18 cellular contexts compared by ENCODE assay signal in genomic region chr7:26507375-26508068, GRCh38.
DNase-seq lines count a peak whose midpoint lies in the region; ATAC-seq, FAIRE-seq and TF ChIP-seq lines count a peak whose summit lies in the region.
"Had no signal": no experiment of that assay in that cellular context is flagged by ENCODE, and none has a peak within 500 bp of the region (broad histone marks: within the 10 kb centered on the region; RNA-seq: fewer than 3 reads in every experiment).

No MANE protein-coding gene starts in this region.

- no peak overlapping the region for H3K4me3 Mint-ChIP-seq in stimulated activated memory B cell treated with anti-CD40 and anti-IgM and Interleukin-4, amounts not matched to agents 10 μg/mL and 1 μg/mL and 100 μg/mL, for 72 hours
- no peak overlapping the region for H3K4me3 Mint-ChIP-seq in chondrocyte (ENCODE audit: unreplicated experiment)
- H3K4me3 Mint-ChIP-seq: activated CD8-positive, alpha-beta T cell treated with anti-CD3 and anti-CD28 coated beads for 36 hours; activated naive CD8-positive, alpha-beta T cell treated with anti-CD3 and anti-CD28 coated beads for 36 hours; activated T-cell treated with anti-CD3 and anti-CD28 coated beads, Interleukin-2, amount 50 U/mL, for 72 hours; CD4-positive, alpha-beta memory T cell had no signal

- peaks cover 0 to 30% of the 10 kb centered on the region in 2 experiments; a peak in 2 of 5 replicates for H3K27me3 ChIP-seq in HepG2 (ENCODE audit: control insufficient read depth in 1 of 2, insufficient read depth in 2 of 2, low read length in 2 of 2)
- no peaks in the 10 kb centered on the region for H3K27me3 ChIP-seq in right lobe of liver
- H3K27me3 ChIP-seq in K562 (ENCODE audit: control insufficient read depth in 2 of 2, insufficient read depth in 2 of 2, low read length in 2 of 2): peaks cover 16 to 27% of the 10 kb centered on the region in 2 experiments
- H3K27me3 ChIP-seq: brain microvascular endothelial cell, left lung had no signal

- DNase-seq in HepG2 (ENCODE audit: low spot score): no peak
- no peak for DNase-seq in right lobe of liver
- peak; percentile 44 for DNase-seq in NCI-H2196 (lab: John Stamatoyannopoulos, UW; ENCODE audit: unreplicated experiment)
- DNase-seq in K562 (ENCODE audit: extremely low read depth in 1 of 4, low spot score in 3 of 4): no peak
- DNase-seq in chondrocyte (ENCODE audit: low spot score): no peak
- DNase-seq: activated CD8-positive, alpha-beta T cell treated with anti-CD3 and anti-CD28 coated beads for 36 hours; activated naive CD8-positive, alpha-beta T cell treated with anti-CD3 and anti-CD28 coated beads for 36 hours; activated T-cell treated with anti-CD3 and anti-CD28 coated beads, Interleukin-2, amount 50 U/mL, for 72 hours; brain microvascular endothelial cell; CD4-positive, alpha-beta memory T cell; left lung; NCI-H1436; nucleus accumbens had no signal

- TF ChIP-seq CTCF in HepG2 (CRISPR knock-in tag; IDR thresholded peaks at IDR 0.05): peak; percentile 13; the same call in 1 of the 2 replicates
- no peak for TF ChIP-seq CTCF in right lobe of liver (IDR thresholded peaks at IDR 0.05)
- peak; percentile 19 to 28 (median 22); a peak in 3 of 6 replicates for TF ChIP-seq CTCF in K562 (IDR thresholded peaks at IDR 0.05 in 2 of 3, conservative IDR thresholded peaks at IDR 0.05 in 1 of 3; ENCODE audit: insufficient read depth in 2 of 3, low read depth in 1 of 3, low read length in 3 of 3)
- no peak for TF ChIP-seq CTCF in chondrocyte (IDR thresholded peaks at IDR 0.05)

- H3K9me1 ChIP-seq in K562 (ENCODE audit: control insufficient read depth, insufficient read depth, low read length): no peaks in the 10 kb centered on the region

- H3K9me3 ChIP-seq in HepG2 (ENCODE audit: low read length) (no peaks in the 10 kb centered on the region), right lobe of liver (no peaks in the 10 kb centered on the region), K562 (replicated peaks; ENCODE audit: control insufficient read depth, insufficient read depth, low read depth, low read length) (no peaks in the 10 kb centered on the region)
- H3K9me3 ChIP-seq: left lung had no signal

- H3K27ac ChIP-seq in HepG2 (ENCODE audit: extremely low read length, insufficient read depth, low read length): no peak overlapping the region
- no peak overlapping the region for H3K27ac ChIP-seq in right lobe of liver
- no peak overlapping the region for H3K27ac ChIP-seq in K562 (ENCODE audit: extremely low read depth, low read depth, low read length)
- H3K27ac ChIP-seq: brain microvascular endothelial cell, left lung had no signal

- no peaks in the 10 kb centered on the region for H3K9me3 Mint-ChIP-seq in stimulated activated memory B cell treated with anti-CD40 and anti-IgM and Interleukin-4, amounts not matched to agents 10 μg/mL and 1 μg/mL and 100 μg/mL, for 72 hours
- no peaks in the 10 kb centered on the region for H3K9me3 Mint-ChIP-seq in chondrocyte (ENCODE audit: low read depth)
- H3K9me3 Mint-ChIP-seq: activated T-cell treated with anti-CD3 and anti-CD28 coated beads, Interleukin-2, amount 50 U/mL, for 72 hours had no signal

- FAIRE-seq in HepG2 (lab: Jason Lieb, UNC) (no peak), K562 (lab: Jason Lieb, UNC) (no peak)
- FAIRE-seq: urothelium cell line had no signal

- CTCF ChIA-PET in HepG2 (lab: Yijun Ruan, JAX; ENCODE audit: low intra/inter-chr PET ratio, low total read pairs): no interaction called here
- CTCF ChIA-PET in K562 (lab: Yijun Ruan, JAX; ENCODE audit: low intra/inter-chr PET ratio): interaction anchor here (1.3 kb wide), 1 partner anchor 138 kb away, joined by 4 read pairs; no protein-coding TSS in a partner anchor

- H2AFZ ChIP-seq in HepG2 (ENCODE audit: low read length): no peak overlapping the region
- no peak overlapping the region for H2AFZ ChIP-seq in K562 (ENCODE audit: low read depth, low read length)

- WGBS in HepG2 (ENCODE audit: low lambda C conversion rate): 47% methylated on average over 12 of the region's 12 CpGs
- 70% methylated on average over 12 of the region's 12 CpGs for WGBS in right lobe of liver (ENCODE audit: insufficient coverage, low coverage, low lambda C conversion rate, missing lambda C conversion rate)
- WGBS in K562 (ENCODE audit: insufficient coverage, low coverage, missing lambda C conversion rate): 23% methylated on average over 11 of the region's 12 CpGs

- TF ChIP-seq RAD21 in HepG2 (CRISPR knock-in tag; IDR thresholded peaks at IDR 0.05) (no peak), K562 (CRISPR knock-in tag; conservative IDR thresholded peaks at IDR 0.05 in 1 of 2, IDR thresholded peaks at IDR 0.05 in 1 of 2) (no peak)

- H3K4me3 ChIP-seq in HepG2 (replicated peaks in 1 of 3; ENCODE audit: insufficient read depth in 1 of 3, low read depth in 2 of 3, low read length in 3 of 3) (no peak overlapping the region), right lobe of liver (no peak overlapping the region), K562 (no peak overlapping the region)
- H3K4me3 ChIP-seq: left lung had no signal

- H3K4me2 ChIP-seq in HepG2 (ENCODE audit: low read depth, low read length): no peak overlapping the region
- no peak overlapping the region for H3K4me2 ChIP-seq in K562 (ENCODE audit: insufficient read depth, low read length)

- no peaks in the 10 kb centered on the region for H3K36me3 ChIP-seq in HepG2 (replicated peaks in 1 of 2; ENCODE audit: control insufficient read depth in 1 of 2, insufficient read depth in 2 of 2, low read length in 2 of 2)
- H3K36me3 ChIP-seq in right lobe of liver: no peaks in the 10 kb centered on the region
- no peaks in the 10 kb centered on the region for H3K36me3 ChIP-seq in K562 (ENCODE audit: control insufficient read depth, insufficient read depth, low read length)
- H3K36me3 ChIP-seq: brain microvascular endothelial cell, left lung had no signal

- in situ Hi-C loops in HepG2 (cut with HindIII; ENCODE audit: extremely low pct_ligation_motif_present, low pct_unique_long_range_greater_than_20kb) (loop anchor here (25.0 kb wide), 1 partner anchor 245 kb away; no protein-coding TSS in a partner anchor), K562 (cut with MboI) (loop anchor here (25.0 kb wide), 2 partner anchors 620 to 655 kb away; partner anchors contain the start of genes HOXA10, HOXA3, HOXA7 and HOXA9)

- no peak overlapping the region for H3K9ac ChIP-seq in HepG2 (ENCODE audit: insufficient read depth, low read depth, low read length)
- no peak overlapping the region for H3K9ac ChIP-seq in K562 (ENCODE audit: insufficient read depth in 1 of 2, low read depth in 2 of 2, low read length in 2 of 2)

- TF ChIP-seq POLR2A in HepG2 (IDR thresholded peaks at IDR 0.05; ENCODE audit: insufficient read depth in 1 of 2, low read depth in 2 of 2, low read length in 2 of 2) (no peak), right lobe of liver (IDR thresholded peaks at IDR 0.05) (no peak), K562 (conservative IDR thresholded peaks at IDR 0.05) (no peak)

- H4K20me1 ChIP-seq in HepG2 (ENCODE audit: insufficient read depth, low read length) (no peaks in the 10 kb centered on the region), K562 (replicated peaks; ENCODE audit: control insufficient read depth, insufficient read depth, low read length) (no peaks in the 10 kb centered on the region)

- TF ChIP-seq EP300 in HepG2 (IDR thresholded peaks at IDR 0.05; ENCODE audit: low read depth in 2 of 2, low read length in 2 of 2): no peak
- no peak for TF ChIP-seq EP300 in HepG2 (CRISPR knock-in tag; IDR thresholded peaks at IDR 0.05; ENCODE audit: borderline replicate concordance)
- no peak for TF ChIP-seq EP300 in K562 (IDR thresholded peaks at IDR 0.05; ENCODE audit: low read length)

- H3K4me1 ChIP-seq in HepG2 (ENCODE audit: insufficient read depth, low read length) (no peaks in the 10 kb centered on the region), right lobe of liver (no peaks in the 10 kb centered on the region), K562 (replicated peaks in 1 of 2; ENCODE audit: control insufficient read depth in 2 of 2, insufficient read depth in 2 of 2, low read length in 2 of 2) (peaks cover 3 to 8% of the 10 kb centered on the region in 2 experiments; a peak in 3 of 5 replicates)
- H3K4me1 ChIP-seq: left lung had no signal

- POLR2A ChIA-PET in HepG2 (lab: Yijun Ruan, JAX) (no interaction called here), K562 (lab: Yijun Ruan, JAX) (no interaction called here)

- H3K79me2 ChIP-seq in HepG2 (ENCODE audit: insufficient read depth, low read length) (no peaks in the 10 kb centered on the region), K562 (ENCODE audit: control insufficient read depth, insufficient read depth, low read length) (no peaks in the 10 kb centered on the region)

- no peaks in the 10 kb centered on the region for H3K4me1 Mint-ChIP-seq in stimulated activated memory B cell treated with anti-CD40 and anti-IgM and Interleukin-4, amounts not matched to agents 10 μg/mL and 1 μg/mL and 100 μg/mL, for 72 hours
- no peaks in the 10 kb centered on the region for H3K4me1 Mint-ChIP-seq in chondrocyte (ENCODE audit: low read depth)
- H3K4me1 Mint-ChIP-seq: activated naive CD8-positive, alpha-beta T cell treated with anti-CD3 and anti-CD28 coated beads for 36 hours; CD4-positive, alpha-beta memory T cell had no signal

- peaks cover 29% of the 10 kb centered on the region for H3K27me3 Mint-ChIP-seq in stimulated activated memory B cell treated with anti-CD40 and anti-IgM and Interleukin-4, amounts not matched to agents 10 μg/mL and 1 μg/mL and 100 μg/mL, for 72 hours
- peaks cover 40% of the 10 kb centered on the region for H3K27me3 Mint-ChIP-seq in chondrocyte (ENCODE audit: low read depth)

- no peak overlapping the region for H3K27ac Mint-ChIP-seq in stimulated activated memory B cell treated with anti-CD40 and anti-IgM and Interleukin-4, amounts not matched to agents 10 μg/mL and 1 μg/mL and 100 μg/mL, for 72 hours
- no peak overlapping the region for H3K27ac Mint-ChIP-seq in chondrocyte (ENCODE audit: unreplicated experiment)
- H3K27ac Mint-ChIP-seq: activated CD8-positive, alpha-beta T cell treated with anti-CD3 and anti-CD28 coated beads for 36 hours; activated naive CD8-positive, alpha-beta T cell treated with anti-CD3 and anti-CD28 coated beads for 36 hours; activated T-cell treated with anti-CD3 and anti-CD28 coated beads, Interleukin-2, amount 50 U/mL, for 72 hours; CD4-positive, alpha-beta memory T cell had no signal

- intact Hi-C loops in HepG2 (cut with micrococcal nuclease; ENCODE audit: unreplicated experiment): no loop called here
- intact Hi-C loops in right lobe of liver (cut with DNase I): no loop called here
- intact Hi-C loops in K562 (cut with micrococcal nuclease): loop anchor here (10.0 kb wide), 1 partner anchor 443 kb away; no protein-coding TSS in a partner anchor

- BruUV-seq in HepG2 (replicated peaks; lab: Mats Ljungman, UMichigan) (no TSS peak), K562 (replicated peaks; lab: Mats Ljungman, UMichigan) (no TSS peak)

- ATAC-seq in HepG2: no peak
- no peak for ATAC-seq in right lobe of liver
- ATAC-seq in K562: peak; percentile 61; the same call in 1 of the 3 replicates
- no peak for ATAC-seq in stimulated activated memory B cell treated with anti-CD40 and anti-IgM and Interleukin-4, amounts not matched to agents 10 μg/mL and 1 μg/mL and 100 μg/mL, for 72 hours
- no peak for ATAC-seq in HG02623 (IDR thresholded peaks at IDR 0.05; ENCODE audit: unreplicated experiment)
- ATAC-seq in HG03342 (IDR thresholded peaks at IDR 0.05; ENCODE audit: unreplicated experiment): no peak
- ATAC-seq: activated CD8-positive, alpha-beta T cell treated with anti-CD3 and anti-CD28 coated beads for 36 hours; activated T-cell treated with anti-CD3 and anti-CD28 coated beads, Interleukin-2, amount 50 U/mL, for 72 hours; left lung; sciatic nerve had no signal

- no peaks in the 10 kb centered on the region for H3K36me3 Mint-ChIP-seq in stimulated activated memory B cell treated with anti-CD40 and anti-IgM and Interleukin-4, amounts not matched to agents 10 μg/mL and 1 μg/mL and 100 μg/mL, for 72 hours
- no peaks in the 10 kb centered on the region for H3K36me3 Mint-ChIP-seq in chondrocyte (ENCODE audit: low read depth)
- H3K36me3 Mint-ChIP-seq: activated naive CD8-positive, alpha-beta T cell treated with anti-CD3 and anti-CD28 coated beads for 36 hours; CD4-positive, alpha-beta memory T cell had no signal

Comparison
In these comparisons a context has a peak if more than half of its experiments do, and no peak if none do; other contexts are left out.
1. CTCF ChIP-seq: peak in HepG2 (single experiment) and K562 (3 of 3); none in right lobe of liver (0 of 4) and chondrocyte (single experiment).
2. Of the 241 proteins assayed by ChIP-seq in both HepG2 and K562: peak only in HepG2: STAG1; only in K562: none; in both: CTCF; in neither: 239.